8 cellular contexts compared by ENCODE assay signal in the genomic region with DNA sequence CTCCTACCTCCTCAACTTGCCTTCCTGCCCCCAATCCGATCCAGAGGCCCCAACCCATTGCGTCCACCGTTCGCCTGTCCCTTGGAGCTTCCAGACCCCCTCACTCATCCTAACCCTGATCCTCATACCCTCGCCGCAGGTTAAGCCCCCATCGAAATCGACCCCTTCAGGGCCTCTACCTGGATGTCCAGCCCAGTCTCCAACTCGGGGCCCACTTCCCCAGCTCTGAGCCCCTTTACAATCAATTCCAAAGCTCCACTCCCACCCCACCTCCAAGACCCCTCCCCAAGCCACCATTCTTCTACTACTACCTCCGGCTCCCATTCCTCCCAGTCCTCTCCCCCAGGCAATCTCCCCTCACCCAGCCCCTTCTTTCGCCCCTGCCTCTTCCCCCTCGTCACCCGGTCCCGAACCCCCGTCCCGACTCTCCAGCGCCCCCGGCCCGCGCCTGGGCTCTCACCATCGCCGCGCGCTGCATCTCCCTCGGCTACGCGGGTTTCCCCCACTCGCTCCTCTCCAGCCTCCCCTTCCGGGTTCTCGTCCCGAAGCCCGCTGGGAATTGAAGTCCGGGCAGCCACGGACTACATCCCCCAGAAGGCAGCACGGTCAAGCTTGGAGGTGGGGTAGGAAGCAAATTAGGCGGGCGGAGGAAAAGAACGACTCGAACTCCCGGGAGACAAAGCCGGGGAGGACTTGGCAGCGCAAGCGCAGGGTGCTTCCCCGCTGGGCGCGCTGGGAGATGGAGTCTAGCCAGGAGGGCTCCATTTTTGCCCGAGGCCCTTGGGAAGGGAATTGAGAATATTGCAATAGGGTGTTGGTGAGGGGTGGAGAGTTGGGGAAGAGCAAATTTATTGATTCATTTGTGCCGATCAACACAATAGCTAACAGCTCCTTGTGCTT. TPM values are rescaled to one million over a fixed set of nuclear protein-coding genes. Genes with fewer than 3 reads are reported as not detected.
DNase-seq lines count a peak whose midpoint lies in the region; ATAC-seq and TF ChIP-seq lines count a peak whose summit lies in the region.

A gene with protein sequence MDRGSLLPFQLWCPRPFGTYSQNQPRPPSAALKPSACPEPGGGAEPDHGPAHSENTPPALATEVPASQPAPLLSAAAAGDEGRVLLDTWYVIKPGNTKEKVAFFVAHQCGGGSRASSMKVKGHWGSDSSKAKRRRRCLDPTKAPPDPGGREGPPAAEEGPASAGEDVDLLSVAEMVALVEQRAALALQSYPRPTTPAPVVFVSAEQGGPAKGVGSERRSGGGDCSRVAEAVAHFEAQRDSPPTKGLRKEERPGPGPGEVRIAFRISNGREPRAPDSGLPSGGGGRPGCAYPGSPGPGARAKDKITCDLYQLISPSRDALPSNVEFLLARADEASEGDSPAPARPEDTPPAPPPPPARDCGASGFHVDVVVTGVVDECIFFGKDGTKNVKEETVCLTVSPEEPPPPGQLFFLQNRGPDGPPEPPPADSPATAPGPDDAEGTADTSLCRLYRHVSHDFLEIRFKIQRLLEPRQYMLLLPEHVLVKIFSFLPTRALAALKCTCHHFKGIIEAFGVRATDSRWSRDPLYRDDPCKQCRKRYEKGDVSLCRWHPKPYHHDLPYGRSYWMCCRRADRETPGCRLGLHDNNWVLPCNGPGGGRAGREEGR (minus strand): TSS at position 508 of the 900 bp plus-strand sequence. CDS start 17,401 bp downstream, outside the sequence.

- H3K27me3 ChIP-seq in ovary (no peaks in the 10 kb centered on the region), tibial artery (no peaks in the 10 kb centered on the region)

- peaks cover 5% of the 10 kb centered on the region for H3K4me1 ChIP-seq in ovary (ENCODE audit: insufficient read depth)
- peaks cover 0 to 27% (median 12%) of the 10 kb centered on the region in 4 donors for H3K4me1 ChIP-seq in tibial artery

- TF ChIP-seq EP300 in ovary (IDR thresholded peaks at IDR 0.05) = no peak

- DNase-seq in GM12865 (ENCODE audit: low read depth) (peak; percentile 99), NCI-H1417 (lab: John Stamatoyannopoulos, UW) (peak; percentile 95 to 99 (median 99)), SW 1271 (lab: John Stamatoyannopoulos, UW) (peak; percentile 88 to 95), Right ventricle myocardium inferior (ENCODE audit: missing footprints) (peak; percentile 96), ovary (peak; percentile 95 to 97 (median 96)), tibial artery (peak; percentile 97 to 99)
- DNase-seq in activated naive CD8-positive, alpha-beta T cell treated with anti-CD3 and anti-CD28 coated beads, Interleukin-2, amount 50 U/mL, for 16 hours (ENCODE audit: low read depth, low spot score) = peak; percentile 83

- H3K27ac ChIP-seq in ovary (peak within 1 kb of the TSS in 1 of 2 donors; percentile 72), tibial artery (peak within 1 kb of the TSS; percentile 77 to 86)

- H3K4me3 ChIP-seq in GM12865 (ENCODE audit: low read depth, low read length) (peak within 1 kb of the TSS; percentile 94), ovary (peak within 1 kb of the TSS; percentile 95), tibial artery (peak within 1 kb of the TSS; percentile 80 to 93)

- ATAC-seq in HG02642 (IDR thresholded peaks at IDR 0.05; ENCODE audit: poor library complexity, unreplicated experiment) (peak; percentile 94), Right ventricle myocardium inferior (peak; percentile 98)

- TF ChIP-seq POLR2A in ovary (IDR thresholded peaks at IDR 0.05) = peak; percentile 45

- WGBS in ovary, 3 donors = 1% methylated on average over 48 of the region's 48 CpGs

- intact Hi-C loops in Right ventricle myocardium inferior (cut with DNase I) (loop anchor here (1.0 kb wide), 2 partner anchors 13 to 35 kb away; no protein-coding TSS in a partner anchor), ovary (cut with DNase I) (loop anchor here in 1 of 4 donors (2.0 kb wide), 1 partner anchor 36 kb away; no protein-coding TSS in a partner anchor), tibial artery (cut with DNase I; ENCODE audit: low total_unique reads) (no loop called here)

- H3K36me3 ChIP-seq in ovary = no peaks in the 10 kb centered on the region
- H3K36me3 ChIP-seq in tibial artery = no peaks in the 10 kb centered on the region

- TF ChIP-seq CTCF in GM12865 (IDR thresholded peaks at IDR 0.05; ENCODE audit: insufficient read depth, low read depth, low read length, missing control alignments) (peak; percentile 22), ovary (IDR thresholded peaks at IDR 0.05) (no peak), tibial artery (IDR thresholded peaks at IDR 0.05) (no peak)

- H3K9me3 ChIP-seq in ovary (no peaks in the 10 kb centered on the region), tibial artery (no peaks in the 10 kb centered on the region)

RNA-seq across cellular contexts. Expression of the gene that starts here (rescaled TPM):
- total RNA-seq in Right ventricle myocardium inferior = 13.1 TPM
- total RNA-seq in ovary = 10 to 100 TPM; 13.4 to 32.5 (median 22.4) TPM
- polyA plus RNA-seq in ovary = 10 to 100 TPM in 1 of 2 donors, 1 to 10 TPM in 1; 6.7 to 13.9 TPM
